ENCODE assay signal across 8 cellular contexts in genomic region chr1:45583264-45583665, GRCh38. TPM values are rescaled to one million over a fixed set of nuclear protein-coding genes. Genes with fewer than 3 reads are reported as not detected.
A peak's percentile ranks its signal among the peaks of the same experiment; 100 is the strongest.
DNase-seq lines count a peak whose midpoint lies in the region; ATAC-seq, FAIRE-seq and TF ChIP-seq lines count a peak whose summit lies in the region.

No MANE protein-coding gene starts in this region.

- H3K23ac ChIP-seq in IMR-90 (ENCODE audit: low read depth, low read length) = peak overlapping the region; percentile 78

- H2AFZ ChIP-seq in IMR-90 (replicated peaks; ENCODE audit: low read length, poor library complexity) = peak overlapping the region; percentile 98
- H2AFZ ChIP-seq in OCI-LY7 (ENCODE audit: low read length) = peak overlapping the region; percentile 88; the same call in 1 of the 2 replicates

- peak overlapping the region; percentile 29; the same call in 1 of the 3 replicates for H2BK15ac ChIP-seq in IMR-90 (ENCODE audit: low read depth, low read length)

- H3K79me2 ChIP-seq in OCI-LY7 (ENCODE audit: insufficient read depth, low read depth, low read length) = peaks cover 44% of the 10 kb centered on the region

- H3K4me2 ChIP-seq in IMR-90 (ENCODE audit: low read depth, low read length) = peak overlapping the region; percentile 89
- H3K4me2 ChIP-seq in OCI-LY7 (ENCODE audit: low read length) = peak overlapping the region; percentile 97

- H3K4me1 ChIP-seq in IMR-90 (ENCODE audit: control insufficient read depth, insufficient read depth, low read length) = no peaks in the 10 kb centered on the region; the same call in none of the 2 replicates
- peaks cover 54% of the 10 kb centered on the region for H3K4me1 ChIP-seq in OCI-LY7 (ENCODE audit: insufficient read depth, low read length, poor library complexity, severe bottlenecking)
- peaks cover 21% of the 10 kb centered on the region for H3K4me1 ChIP-seq in mucosa of stomach (ENCODE audit: control insufficient read depth, insufficient read depth, low read length)

- H3K36me3 ChIP-seq in IMR-90 (ENCODE audit: control insufficient read depth, insufficient read depth, low read length) (no peaks in the 10 kb centered on the region), OCI-LY7 (ENCODE audit: insufficient read depth, low read length) (peaks cover 35% of the 10 kb centered on the region), mucosa of stomach (ENCODE audit: control insufficient read depth, insufficient read depth, low read length) (no peaks in the 10 kb centered on the region)

- ATAC-seq in GM21529 (IDR thresholded peaks at IDR 0.05; ENCODE audit: unreplicated experiment) (peak; percentile 75), IMR-90 (ENCODE audit: low read depth) (peak; percentile 88), esophagus mucosa (peak; percentile 93)
- ATAC-seq in activated T-cell treated with anti-CD3 and anti-CD28 coated beads, Interleukin-2, amount 50 U/mL, for 4 hours = peak; percentile 75 to 76

- CTCF ChIA-PET in IMR-90 (lab: Yijun Ruan, JAX) (interaction anchor here (0.6 kb wide), 1 partner anchor 71 kb away, joined by 3 read pairs; no protein-coding TSS in a partner anchor), OCI-LY7 (lab: Charles Lee; ENCODE audit: unreplicated experiment) (interaction anchor here (2.1 kb wide), 1 partner anchor 33 kb away, joined by 4 read pairs; the partner anchor contains the start of gene AKR1A1)

- H3K27me3 ChIP-seq in IMR-90 (ENCODE audit: control insufficient read depth, insufficient read depth, low read length) = no peaks in the 10 kb centered on the region
- H3K27me3 ChIP-seq in mucosa of stomach (ENCODE audit: control insufficient read depth, insufficient read depth, low read length) = no peaks in the 10 kb centered on the region

- H4K20me1 ChIP-seq in IMR-90 (ENCODE audit: insufficient read depth, low read length) (peaks cover 39% of the 10 kb centered on the region), OCI-LY7 (ENCODE audit: insufficient read depth, low read length) (peaks cover 24% of the 10 kb centered on the region)

- BruUV-seq in IMR-90 (replicated peaks; lab: Mats Ljungman, UMichigan) = no TSS peak
- BruUV-seq in OCI-LY7 (replicated peaks; lab: Mats Ljungman, UMichigan) = no TSS peak

- H4K91ac ChIP-seq in IMR-90 (ENCODE audit: insufficient read depth, low read depth, low read length) = 0 out of 2 replicates have a peak overlapping the region, but pooled peaks have one; percentile 34

- H4K5ac ChIP-seq in IMR-90 (ENCODE audit: low read depth, low read length) = peak overlapping the region; percentile 11; the same call in 1 of the 2 replicates

- TF ChIP-seq CTCF in D721Med (IDR thresholded peaks at IDR 0.05; ENCODE audit: insufficient read depth, missing control alignments) (no peak), IMR-90 (conservative IDR thresholded peaks at IDR 0.05; ENCODE audit: low read depth, low read length) (no peak), OCI-LY7 (conservative IDR thresholded peaks at IDR 0.05; ENCODE audit: low read length) (no peak)

- in situ Hi-C loops in IMR-90 (cut with MboI; ENCODE audit: low sequenced_read_pairs) = no loop called here

- H3K4me1 Mint-ChIP-seq in activated T-cell treated with anti-CD3 and anti-CD28 coated beads, Interleukin-2, amount 50 U/mL, for 4 hours (ENCODE audit: low read depth) = peaks cover 26% of the 10 kb centered on the region

- H3K9ac ChIP-seq in IMR-90 (ENCODE audit: low read depth, low read length) (peak overlapping the region; percentile 85), mucosa of stomach (ENCODE audit: low read length) (peak overlapping the region; percentile 88)

- TF ChIP-seq POLR2A in IMR-90 (IDR thresholded peaks at IDR 0.05; ENCODE audit: low read depth, low read length) = no peak

- no peaks in the 10 kb centered on the region; the same call in 1 of the 2 replicates for H3K9me1 ChIP-seq in IMR-90 (ENCODE audit: insufficient read depth, low read length)

- DNase-seq in D721Med (ENCODE audit: insufficient read length, low spot score) (peak; percentile 84), IMR-90 (peak; percentile 96), OCI-LY7 (ENCODE audit: low spot score) (peak; percentile 98)
- peak; percentile 91 for DNase-seq in activated T-cell treated with anti-CD3 and anti-CD28 coated beads, Interleukin-2, amount 50 U/mL, for 4 hours
- DNase-seq in stimulated activated CD8-positive, alpha-beta memory T cell treated with anti-CD3 and anti-CD28 coated beads, Interleukin-7, amount 100 ng/mL, for 1 hour (ENCODE audit: low read depth in 2 of 2) = peak; percentile 79 to 83

- peak overlapping the region; percentile 28 for H3K18ac ChIP-seq in IMR-90 (ENCODE audit: low read depth, low read length)

- WGBS in IMR-90 (ENCODE audit: extremely low coverage in 2 of 2, insufficient read length in 1 of 2), 2 experiments = 0% methylated on average over 6 of the region's 19 CpGs; no CpG with 5 or more reads in 1 of the 2 experiments

- H4K8ac ChIP-seq in IMR-90 (ENCODE audit: low read depth in 2 of 2, low read length in 2 of 2) = peak overlapping the region; percentile 37 to 84; a peak in 3 of 4 replicates

- H2AK9ac ChIP-seq in IMR-90 (replicated peaks; ENCODE audit: low read depth, low read length, poor library complexity) = no peak overlapping the region

- peak overlapping the region; percentile 76 for H2BK5ac ChIP-seq in IMR-90 (ENCODE audit: low read depth, low read length, poor library complexity, severe bottlenecking)

- no peak for FAIRE-seq in D721Med (lab: Jason Lieb, UNC)

- H3K27ac ChIP-seq in IMR-90 (ENCODE audit: insufficient read depth, low read length) (peak overlapping the region; percentile 80), OCI-LY7 (ENCODE audit: low read depth, low read length, poor library complexity, severe bottlenecking) (peak overlapping the region; percentile 83)

- no peak for TF ChIP-seq RAD21 in IMR-90 (IDR thresholded peaks at IDR 0.05; ENCODE audit: low read length)

- dilution Hi-C loops in IMR-90 (cut with HindIII; ENCODE audit: low sequenced_read_pairs, unreplicated experiment) = no loop called here

- peaks cover 0 to 18% of the 10 kb centered on the region in 2 experiments; a peak in 2 of 4 replicates for H3K79me1 ChIP-seq in IMR-90 (ENCODE audit: low read depth in 1 of 2, low read length in 2 of 2)

- H2BK20ac ChIP-seq in IMR-90 (ENCODE audit: low read depth, low read length) = no peak overlapping the region

- H3K9me3 Mint-ChIP-seq in activated T-cell treated with anti-CD3 and anti-CD28 coated beads, Interleukin-2, amount 50 U/mL, for 4 hours = no peaks in the 10 kb centered on the region

- H3K14ac ChIP-seq in IMR-90 (replicated peaks; ENCODE audit: low read depth, low read length) = peak overlapping the region; percentile 85

- no peaks in the 10 kb centered on the region for H3K9me2 ChIP-seq in OCI-LY7 (ENCODE audit: insufficient read depth, low read length)

- H3K4me3 Mint-ChIP-seq in activated T-cell treated with anti-CD3 and anti-CD28 coated beads, Interleukin-2, amount 50 U/mL, for 4 hours = peak overlapping the region; percentile 99

- no peaks in the 10 kb centered on the region for H3K27me3 Mint-ChIP-seq in activated T-cell treated with anti-CD3 and anti-CD28 coated beads, Interleukin-2, amount 50 U/mL, for 4 hours (ENCODE audit: low read depth)

- H3K9me3 ChIP-seq in IMR-90 (ENCODE audit: control insufficient read depth, insufficient read depth, low read length) (no peaks in the 10 kb centered on the region), OCI-LY7 (ENCODE audit: low read length) (no peaks in the 10 kb centered on the region), mucosa of stomach (ENCODE audit: control insufficient read depth, low read length) (no peaks in the 10 kb centered on the region)

- peaks cover 2% of the 10 kb centered on the region for H3K36me3 Mint-ChIP-seq in activated T-cell treated with anti-CD3 and anti-CD28 coated beads, Interleukin-2, amount 50 U/mL, for 4 hours (ENCODE audit: insufficient read depth)

- intact Hi-C loops in IMR-90 (cut with micrococcal nuclease) = loop anchor here (5.0 kb wide), 1 partner anchor 299 kb away; no protein-coding TSS in a partner anchor
- intact Hi-C loops in OCI-LY7 (cut with micrococcal nuclease; ENCODE audit: unreplicated experiment) = loop anchor here (1.0 to 5.0 kb wide), 3 partner anchors 62 to 259 kb away; partner anchors contain the start of gene PRDX1

- peak overlapping the region; percentile 83 for H3K56ac ChIP-seq in IMR-90 (ENCODE audit: extremely low read depth, insufficient read depth, low read length)

- POLR2A ChIA-PET in IMR-90 (lab: Charles Lee; ENCODE audit: unreplicated experiment) (interaction anchor here (1.2 kb wide), 1 partner anchor 9 kb away, joined by 4 read pairs; no protein-coding TSS in a partner anchor), OCI-LY7 (lab: Charles Lee) (interaction anchor here (0.6 to 2.7 kb wide), 17 partner anchors 10 to 774 kb away, joined by 3 to 9 read pairs (median 4); partner anchors contain the start of genes AKR1A1, MMACHC, MUTYH and PRDX1)

- peak overlapping the region; percentile 83 for H3K4ac ChIP-seq in IMR-90 (ENCODE audit: low read depth, low read length)

- no peak overlapping the region for H2AK5ac ChIP-seq in IMR-90 (ENCODE audit: low read depth, low read length)

- H2BK120ac ChIP-seq in IMR-90 (ENCODE audit: low read depth, low read length) = peak overlapping the region; percentile 41

- H3K4me3 ChIP-seq in IMR-90 (ENCODE audit: insufficient read depth, low read depth, low read length) (peak overlapping the region; percentile 61), OCI-LY7 (ENCODE audit: low read depth, low read length, poor library complexity, severe bottlenecking) (peak overlapping the region; percentile 99), mucosa of stomach (ENCODE audit: low read length) (peak overlapping the region; percentile 86)

RNA-seq across cellular contexts. Expression of gene NASP, which starts 0.6 kb away (rescaled TPM):
- total RNA-seq in IMR-90 (2012; rRNA removed) (56.6 and 85.0 TPM in 2 replicates), OCI-LY7 (2022) (373 and 394 TPM in 2 replicates), esophagus mucosa (49.9 TPM)
- polyA plus RNA-seq in IMR-90 (2012; rRNA removed) = 98.2 and 124 TPM in 2 replicates
- 38.2 and 66.5 TPM in 2 replicates for polyA plus RNA-seq in IMR-90 (2012; cell fraction: cytosol; rRNA removed)
- 47.5 and 89.7 TPM in 2 replicates for polyA plus RNA-seq in IMR-90 (2012; cell fraction: nucleus; rRNA removed; ENCODE audit: low replicate concordance)
- 210 and 267 TPM in 2 replicates for total RNA-seq in OCI-LY7 (2014; rRNA removed; shearing (Covaris generic))
- 100 to 1,000 TPM; 243 to 271 (median 268) TPM for total RNA-seq in activated T-cell treated with anti-CD3 and anti-CD28 coated beads, Interleukin-2, amount 50 U/mL, for 4 hours

RNA-seq across cellular contexts. Expression of gene AKR1A1, which starts 32.6 kb away (rescaled TPM):
- total RNA-seq in IMR-90 (2012; rRNA removed) = 122 and 151 TPM in 2 replicates
- 141 and 144 TPM in 2 replicates for polyA plus RNA-seq in IMR-90 (2012; rRNA removed)
- polyA plus RNA-seq in IMR-90 (2012; cell fraction: cytosol; rRNA removed) = 162 and 164 TPM in 2 replicates
- polyA plus RNA-seq in IMR-90 (2012; cell fraction: nucleus; rRNA removed; ENCODE audit: low replicate concordance) = 137 and 158 TPM in 2 replicates
- total RNA-seq in OCI-LY7 (2014; rRNA removed; shearing (Covaris generic)) = 110 and 142 TPM in 2 replicates
- total RNA-seq in OCI-LY7 (2022) = 141 and 152 TPM in 2 replicates
- 100 to 1,000 TPM; 231 to 243 (median 243) TPM for total RNA-seq in activated T-cell treated with anti-CD3 and anti-CD28 coated beads, Interleukin-2, amount 50 U/mL, for 4 hours
- 223 TPM for total RNA-seq in esophagus mucosa

RNA-seq across cellular contexts. Expression of gene CCDC17, which starts 40.6 kb away (rescaled TPM):
- total RNA-seq in IMR-90 (2012; rRNA removed) (0.18 and 0.56 TPM in 2 replicates), OCI-LY7 (2022) (5.0 and 5.6 TPM in 2 replicates), esophagus mucosa (2.5 TPM)
- polyA plus RNA-seq in IMR-90 (2012; rRNA removed) = 0.26 and 0.30 TPM in 2 replicates
- polyA plus RNA-seq in IMR-90 (2012; cell fraction: cytosol; rRNA removed) = 0.09 and 0.26 TPM in 2 replicates
- polyA plus RNA-seq in IMR-90 (2012; cell fraction: nucleus; rRNA removed; ENCODE audit: low replicate concordance) = 2.4 and 3.6 TPM in 2 replicates
- 2.8 and 3.2 TPM in 2 replicates for total RNA-seq in OCI-LY7 (2014; rRNA removed; shearing (Covaris generic))
- 1 to 10 TPM; 1.1 to 2.3 (median 1.6) TPM for total RNA-seq in activated T-cell treated with anti-CD3 and anti-CD28 coated beads, Interleukin-2, amount 50 U/mL, for 4 hours

Comparison
In these comparisons a context has a peak if more than half of its experiments do, and no peak if none do; other contexts are left out.
1. Peak in every context shown above with its lines: DNase-seq, ATAC-seq, H3K4me3 ChIP-seq and H3K27ac ChIP-seq.